Comparison of ENCODE assay signal across 8 cellular contexts in the genomic region with DNA sequence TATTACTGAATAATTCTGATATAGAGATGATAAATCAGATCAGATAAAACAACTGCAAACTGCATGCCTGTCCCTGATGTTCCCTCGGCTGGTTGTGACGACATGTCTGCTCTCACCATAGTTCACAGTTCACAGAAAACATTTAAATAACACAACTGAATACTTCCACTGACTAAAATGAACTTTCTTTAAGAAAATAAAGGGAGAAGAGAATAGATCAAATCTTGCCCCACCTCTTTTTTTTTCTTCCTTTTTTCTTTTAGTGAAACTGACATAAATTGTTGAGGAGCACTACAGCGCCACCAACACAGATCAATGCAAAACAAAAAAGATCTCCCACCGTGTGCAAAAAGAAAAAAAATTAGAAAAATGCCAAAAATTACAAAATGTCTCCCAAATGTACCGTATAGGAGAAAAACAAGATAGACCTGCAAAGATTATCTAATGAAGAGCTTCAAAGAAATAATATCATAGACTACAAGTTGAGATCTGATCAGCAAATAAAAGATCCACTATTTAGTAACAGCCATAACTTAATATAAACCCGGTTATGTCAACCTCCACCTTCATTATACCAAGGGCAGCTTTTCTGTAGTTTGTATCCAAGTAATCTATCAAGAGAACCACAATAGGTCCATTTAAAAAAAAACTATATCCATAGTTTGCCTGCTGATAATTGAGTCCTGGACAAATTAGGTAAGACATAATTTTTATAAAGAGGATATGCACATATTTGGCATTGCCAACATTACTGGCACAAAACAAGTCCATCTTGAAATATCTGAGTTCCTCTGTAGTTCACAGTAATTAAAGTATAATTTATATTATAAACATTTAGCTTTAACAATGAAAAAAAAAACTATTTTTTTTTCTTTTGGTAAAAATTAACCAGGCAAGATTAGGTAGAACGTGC. TPM values are rescaled to one million over a fixed set of nuclear protein-coding genes. Genes with fewer than 3 reads are reported as not detected.
A peak's percentile ranks its signal among the peaks of the same experiment; 100 is the strongest.
DNase-seq lines count a peak whose midpoint lies in the region; ATAC-seq and TF ChIP-seq lines count a peak whose summit lies in the region.

No MANE protein-coding gene starts in this region.

- H3K9me3 Mint-ChIP-seq in HFFc6 = no peaks in the 10 kb centered on the region

- no peak overlapping the region for H3K27ac ChIP-seq in iPS DF 6.9 (ENCODE audit: low read length)

- peak; percentile 77 for TF ChIP-seq CTCF in HFFc6 (IDR thresholded peaks at IDR 0.05)
- peak; percentile 45 for TF ChIP-seq CTCF in astrocyte of the spinal cord (IDR thresholded peaks at IDR 0.05; ENCODE audit: low read depth, low read length)

- in situ Hi-C loops in astrocyte of the spinal cord (cut with HindIII; ENCODE audit: low sequenced_read_pairs) = no loop called here

- peak; percentile 45 for ATAC-seq in Right ventricle myocardium inferior
- ATAC-seq in HG02678 (IDR thresholded peaks at IDR 0.05; ENCODE audit: unreplicated experiment) = no peak

- H3K9me3 ChIP-seq in iPS DF 6.9 (ENCODE audit: control insufficient read depth, insufficient read depth, low read length) = no peaks in the 10 kb centered on the region

- H3K27me3 ChIP-seq in iPS DF 6.9 (ENCODE audit: control insufficient read depth, insufficient read depth, low read length) = no peaks in the 10 kb centered on the region

- no peaks in the 10 kb centered on the region for H3K4me1 ChIP-seq in iPS DF 6.9 (ENCODE audit: control insufficient read depth, insufficient read depth, low read length)

- H3K36me3 Mint-ChIP-seq in HFFc6 (ENCODE audit: low read depth) = no peaks in the 10 kb centered on the region

- intact Hi-C loops in Right ventricle myocardium inferior (cut with DNase I) = loop anchor here (2.0 kb wide), 1 partner anchor 69 kb away; a partner anchor contains a TSS
- intact Hi-C loops in cardiac septum (cut with DNase I) = loop anchor here (2.0 to 10.0 kb wide), 3 partner anchors 35 to 580 kb away; a partner anchor contains a TSS

- H3K36me3 ChIP-seq in iPS DF 6.9 (ENCODE audit: control insufficient read depth, insufficient read depth, low read length) = no peaks in the 10 kb centered on the region

- H3K4me3 ChIP-seq in astrocyte of the spinal cord (ENCODE audit: low read depth, low read length) = peak overlapping the region; percentile 81
- peak overlapping the region; percentile 76; the same call in 1 of the 2 replicates for H3K4me3 ChIP-seq in iPS DF 6.9 (ENCODE audit: low read length)
- H3K4me3 ChIP-seq in skeletal muscle cell (ENCODE audit: low read depth, low read length) = peak overlapping the region; percentile 66

- no peak for DNase-seq in Right ventricle myocardium inferior (ENCODE audit: missing footprints)
- no peak for DNase-seq in cardiac septum (ENCODE audit: low spot score)
- peak; percentile 17 for DNase-seq in HFFc6
- peak; percentile 38 for DNase-seq in NCI-H748 (lab: John Stamatoyannopoulos, UW; ENCODE audit: unreplicated experiment)
- DNase-seq in astrocyte of the spinal cord (ENCODE audit: low read depth, low spot score) = peak; percentile 72
- no peak for DNase-seq in iPS DF 6.9 (ENCODE audit: low read depth, low spot score)
- DNase-seq in skeletal muscle cell (ENCODE audit: low read depth) = no peak

- no CpG with 5 or more reads among the region's 7 CpGs for WGBS in iPS DF 6.9 (ENCODE audit: insufficient coverage, insufficient read length)

- no peaks in the 10 kb centered on the region for H3K27me3 Mint-ChIP-seq in HFFc6 (ENCODE audit: insufficient read depth)

- no peak overlapping the region for H3K4me3 Mint-ChIP-seq in HFFc6

- peaks cover 26% of the 10 kb centered on the region for H3K4me1 Mint-ChIP-seq in HFFc6 (ENCODE audit: low read depth)

- H3K27ac Mint-ChIP-seq in HFFc6 = no peak overlapping the region

RNA-seq across cellular contexts. Expression of a gene that starts 30.8 kb away (rescaled TPM):
- 18.0 TPM for total RNA-seq in Right ventricle myocardium inferior
- 27.1 TPM for total RNA-seq in cardiac septum
- total RNA-seq in HFFc6 (2021; fragmentation: NEBNext Ultra II Directional; extraction: Animal tissue kit (Norgen Biotek cat#: 25700)) = 10 to 100 TPM; 16.5 to 19.3 (median 17.5) TPM

Comparison
In these comparisons a context has a peak if more than half of its experiments do, and no peak if none do; other contexts are left out.
1. DNase-seq: peak in HFFc6 (single experiment), NCI-H748 (single experiment) and astrocyte of the spinal cord (single experiment); none in Right ventricle myocardium inferior (single experiment), cardiac septum (single experiment), iPS DF 6.9 (single experiment) and skeletal muscle cell (single experiment).
2. Peak in every context shown above with its lines, with median percentiles within 50 percentile points of each other: H3K4me3 ChIP-seq.